Comparison of ENCODE assay signal across 2 cellular contexts in genomic region chr16:46915483-46916025, GRCh38.
TF ChIP-seq lines count a peak whose summit lies in the region.

No MANE protein-coding gene starts in this region.

TF ChIP-seq in GM12891, 5 proteins besides CTCF, POLR2A, EP300 and RAD21:
- TF ChIP-seq PAX5 (IDR thresholded peaks at IDR 0.05; ENCODE audit: insufficient read depth, low read length, severe bottlenecking) = no peak
- no peak for TF ChIP-seq POU2F2 (IDR thresholded peaks at IDR 0.05; ENCODE audit: low read depth, low read length)
- no peak for TF ChIP-seq POLR2AphosphoS5 (IDR thresholded peaks at IDR 0.05; ENCODE audit: low read depth, low read length)
- TF ChIP-seq TAF1 (IDR thresholded peaks at IDR 0.05; ENCODE audit: low read depth, low read length) = no peak
- no peak for TF ChIP-seq SPI1 (IDR thresholded peaks at IDR 0.05; ENCODE audit: low read depth, low read length)
TF ChIP-seq in GM12891: peak in this region for 0.

TF ChIP-seq in H1, 55 proteins besides CTCF, POLR2A, EP300 and RAD21:
- TF ChIP-seq PHF8 (conservative IDR thresholded peaks at IDR 0.05; ENCODE audit: low read depth, low read length) (no peak), POLR2AphosphoS5 (IDR thresholded peaks at IDR 0.05; ENCODE audit: low read depth, low read length) (0 out of 2 replicates have a peak, but pooled peaks have one; percentile 6), YY1 (IDR thresholded peaks at IDR 0.05; ENCODE audit: low read depth, low read length) (no peak), SP1 (IDR thresholded peaks at IDR 0.05; ENCODE audit: low read depth, low read length) (no peak)
